9 cellular contexts compared by ENCODE assay signal in the genomic region with DNA sequence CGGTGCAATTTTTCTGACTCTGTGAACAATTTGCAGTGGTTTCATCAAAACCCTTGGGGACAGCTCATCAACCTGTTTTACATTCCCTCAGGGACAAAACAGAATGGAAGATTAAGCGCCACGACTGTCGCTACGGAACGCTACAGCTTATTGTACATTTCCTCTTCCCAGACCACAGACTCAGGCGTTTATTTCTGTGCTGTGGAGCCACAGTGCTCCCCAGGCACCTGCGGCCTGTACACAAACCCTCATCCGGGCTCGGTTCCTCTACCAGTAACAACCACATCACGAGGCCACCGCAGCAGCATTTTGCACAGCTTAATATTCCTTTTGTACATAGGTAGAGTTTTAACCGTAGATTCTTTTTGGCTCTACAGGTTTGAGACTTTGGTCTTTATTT.
A peak's percentile ranks its signal among the peaks of the same experiment; 100 is the strongest.
DNase-seq lines count a peak whose midpoint lies in the region; ATAC-seq and TF ChIP-seq lines count a peak whose summit lies in the region.
"Had no signal": no experiment of that assay in that cellular context is flagged by ENCODE, and none has a peak within 500 bp of the region (broad histone marks: within the 10 kb centered on the region; RNA-seq: fewer than 3 reads in every experiment).

No MANE protein-coding gene starts in this region.

- no peaks in the 10 kb centered on the region for H3K27me3 Mint-ChIP-seq in CD8-positive, alpha-beta T cell (ENCODE audit: low read depth)
- no peaks in the 10 kb centered on the region for H3K27me3 Mint-ChIP-seq in activated CD4-positive, alpha-beta memory T cell treated with anti-CD3 and anti-CD28 coated beads, Interleukin-2, amount 10 ng/mL, durations not matched to agents 7 days and 5 days
- H3K27me3 Mint-ChIP-seq in stimulated activated naive CD8-positive, alpha-beta T cell treated with anti-CD3 and anti-CD28 coated beads, Interleukin-15, Interleukin-2, amounts not matched to agents 100 ng/mL and 50 ng/mL, for 24 hours, result peaks cover 3% of the 10 kb centered on the region

- peak overlapping the region; percentile 90 for H3K4me3 Mint-ChIP-seq in CD8-positive, alpha-beta T cell
- peak overlapping the region; percentile 91 for H3K4me3 Mint-ChIP-seq in activated CD4-positive, alpha-beta memory T cell treated with anti-CD3 and anti-CD28 coated beads, Interleukin-2, amount 10 ng/mL, durations not matched to agents 7 days and 5 days
- peak overlapping the region; percentile 86 for H3K4me3 Mint-ChIP-seq in stimulated activated naive CD8-positive, alpha-beta T cell treated with anti-CD3 and anti-CD28 coated beads, Interleukin-15, Interleukin-2, amounts not matched to agents 100 ng/mL and 50 ng/mL, for 24 hours
- H3K4me3 Mint-ChIP-seq: neural crest cell had no signal

- no peaks in the 10 kb centered on the region for H3K9me3 Mint-ChIP-seq in CD8-positive, alpha-beta T cell
- no peaks in the 10 kb centered on the region for H3K9me3 Mint-ChIP-seq in activated CD4-positive, alpha-beta memory T cell treated with anti-CD3 and anti-CD28 coated beads, Interleukin-2, amount 10 ng/mL, durations not matched to agents 7 days and 5 days
- no peaks in the 10 kb centered on the region for H3K9me3 Mint-ChIP-seq in stimulated activated naive CD8-positive, alpha-beta T cell treated with anti-CD3 and anti-CD28 coated beads, Interleukin-15, Interleukin-2, amounts not matched to agents 100 ng/mL and 50 ng/mL, for 24 hours
- H3K9me3 Mint-ChIP-seq: neural crest cell had no signal

- peak overlapping the region; percentile 57 for H3K27ac ChIP-seq in CD8-positive, alpha-beta T cell (ENCODE audit: low read depth, low read length)
- no peak overlapping the region for H3K27ac ChIP-seq in vagina

- POLR2A ChIA-PET in CD8-positive, alpha-beta T cell (lab: Charles Lee), result interaction anchor here (0.7 to 1.9 kb wide), 11 partner anchors 9 to 498 kb away, joined by 3 to 11 read pairs (median 4); no protein-coding TSS in a partner anchor
- POLR2A ChIA-PET in activated CD4-positive, alpha-beta memory T cell treated with anti-CD3 and anti-CD28 coated beads, Interleukin-2, amount 10 ng/mL, durations not matched to agents 7 days and 5 days (lab: Charles Lee), result interaction anchor here (0.9 to 2.2 kb wide), 11 partner anchors 9 to 485 kb away, joined by 3 to 11 read pairs (median 4); no protein-coding TSS in a partner anchor

- DNase-seq in CD8-positive, alpha-beta T cell, result peak; percentile 13 to 75 (median 48)
- peak; percentile 75 for DNase-seq in activated CD4-positive, alpha-beta memory T cell treated with anti-CD3 and anti-CD28 coated beads, Interleukin-2, amount 10 ng/mL, durations not matched to agents 7 days and 5 days
- DNase-seq in 8988T (no peak), NCI-H446 (lab: John Stamatoyannopoulos, UW) (no peak), vagina (ENCODE audit: extremely low spot score in 2 of 2) (no peak)

- peak; percentile 72 for ATAC-seq in CD8-positive, alpha-beta T cell
- ATAC-seq in GM19438 (IDR thresholded peaks at IDR 0.05; ENCODE audit: low read depth, unreplicated experiment), result peak; percentile 93
- peak; percentile 93 for ATAC-seq in HG03432 (IDR thresholded peaks at IDR 0.05; ENCODE audit: unreplicated experiment)

- CTCF ChIA-PET in CD8-positive, alpha-beta T cell (lab: Charles Lee), result interaction anchor here (1.1 to 2.3 kb wide), 9 partner anchors 13 to 485 kb away, joined by 3 to 15 read pairs (median 5); no protein-coding TSS in a partner anchor
- CTCF ChIA-PET in activated CD4-positive, alpha-beta memory T cell treated with anti-CD3 and anti-CD28 coated beads, Interleukin-2, amount 10 ng/mL, durations not matched to agents 7 days and 5 days (lab: Charles Lee), result interaction anchor here (1.0 to 2.0 kb wide), 11 partner anchors 12 to 153 kb away, joined by 3 to 19 read pairs (median 4); no protein-coding TSS in a partner anchor

- peak overlapping the region; percentile 94 for H3K27ac Mint-ChIP-seq in CD8-positive, alpha-beta T cell
- H3K27ac Mint-ChIP-seq in activated CD4-positive, alpha-beta memory T cell treated with anti-CD3 and anti-CD28 coated beads, Interleukin-2, amount 10 ng/mL, durations not matched to agents 7 days and 5 days, result peak overlapping the region; percentile 95
- peak overlapping the region; percentile 90 for H3K27ac Mint-ChIP-seq in stimulated activated naive CD8-positive, alpha-beta T cell treated with anti-CD3 and anti-CD28 coated beads, Interleukin-15, Interleukin-2, amounts not matched to agents 100 ng/mL and 50 ng/mL, for 24 hours

- peaks cover 21% of the 10 kb centered on the region for H3K4me1 ChIP-seq in CD8-positive, alpha-beta T cell (ENCODE audit: insufficient read depth, low read length)
- H3K4me1 ChIP-seq in vagina, result peaks cover 8% of the 10 kb centered on the region

- no peak for TF ChIP-seq POLR2A in vagina (IDR thresholded peaks at IDR 0.05)

- no peaks in the 10 kb centered on the region for H3K36me3 ChIP-seq in CD8-positive, alpha-beta T cell (ENCODE audit: insufficient read depth, low read length)
- no peaks in the 10 kb centered on the region for H3K36me3 ChIP-seq in vagina

- H3K4me3 ChIP-seq in CD8-positive, alpha-beta T cell (ENCODE audit: low read depth, low read length), result peak overlapping the region; percentile 69
- H3K4me3 ChIP-seq in vagina, result no peak overlapping the region

- H3K4me1 Mint-ChIP-seq in CD8-positive, alpha-beta T cell (ENCODE audit: low read depth), result peaks cover 48% of the 10 kb centered on the region
- peaks cover 32% of the 10 kb centered on the region for H3K4me1 Mint-ChIP-seq in activated CD4-positive, alpha-beta memory T cell treated with anti-CD3 and anti-CD28 coated beads, Interleukin-2, amount 10 ng/mL, durations not matched to agents 7 days and 5 days
- peaks cover 35% of the 10 kb centered on the region for H3K4me1 Mint-ChIP-seq in stimulated activated naive CD8-positive, alpha-beta T cell treated with anti-CD3 and anti-CD28 coated beads, Interleukin-15, Interleukin-2, amounts not matched to agents 100 ng/mL and 50 ng/mL, for 24 hours (ENCODE audit: low read depth)

- no peak for TF ChIP-seq CTCF in CD8-positive, alpha-beta T cell (IDR thresholded peaks at IDR 0.05)
- no peak for TF ChIP-seq CTCF in vagina (IDR thresholded peaks at IDR 0.05)

- no peaks in the 10 kb centered on the region for H3K36me3 Mint-ChIP-seq in CD8-positive, alpha-beta T cell
- H3K36me3 Mint-ChIP-seq in activated CD4-positive, alpha-beta memory T cell treated with anti-CD3 and anti-CD28 coated beads, Interleukin-2, amount 10 ng/mL, durations not matched to agents 7 days and 5 days (ENCODE audit: low read depth), result peaks cover 3% of the 10 kb centered on the region
- H3K36me3 Mint-ChIP-seq in stimulated activated naive CD8-positive, alpha-beta T cell treated with anti-CD3 and anti-CD28 coated beads, Interleukin-15, Interleukin-2, amounts not matched to agents 100 ng/mL and 50 ng/mL, for 24 hours (ENCODE audit: low read depth), result no peaks in the 10 kb centered on the region

- no peaks in the 10 kb centered on the region for H3K27me3 ChIP-seq in CD8-positive, alpha-beta T cell (ENCODE audit: insufficient read depth, low read length)
- H3K27me3 ChIP-seq in vagina, result no peaks in the 10 kb centered on the region

- intact Hi-C loops in CD8-positive, alpha-beta T cell (cut with DNase I, micrococcal nuclease), result no loop called here
- intact Hi-C loops in vagina (cut with DNase I), result no loop called here

- H3K9me3 ChIP-seq in CD8-positive, alpha-beta T cell (ENCODE audit: low read length), result no peaks in the 10 kb centered on the region
- H3K9me3 ChIP-seq in vagina, result no peaks in the 10 kb centered on the region

Comparison
In these comparisons a context has a peak if more than half of its experiments do, and no peak if none do; other contexts are left out.
1. DNase-seq: peak in CD8-positive, alpha-beta T cell (7 of 7) and activated CD4-positive, alpha-beta memory T cell treated with anti-CD3 and anti-CD28 coated beads, Interleukin-2, amount 10 ng/mL, durations not matched to agents 7 days and 5 days (single experiment); none in 8988T (single experiment), NCI-H446 (0 of 2) and vagina (0 of 2).
2. Peak in every context shown above with its lines, with median percentiles within 50 percentile points of each other: ATAC-seq, H3K27ac Mint-ChIP-seq and H3K4me3 Mint-ChIP-seq.